In genomic region chrX:136425996-136426395, GRCh38 we compare ENCODE assay signal across 1 cellular context.
TF ChIP-seq lines count a peak whose summit lies in the region.

No MANE protein-coding gene starts in this region.

TF ChIP-seq in GM23338, 12 proteins besides CTCF, POLR2A, EP300 and RAD21 (continued from another document):
- TF ChIP-seq ZNF462 (CRISPR knock-in tag; IDR thresholded peaks at IDR 0.05) (no peak), EZH2phosphoT487 (IDR thresholded peaks at IDR 0.05; ENCODE audit: unreplicated experiment) (no peak), NANOG (IDR thresholded peaks at IDR 0.05; ENCODE audit: borderline replicate concordance) (no peak), JUNB (IDR thresholded peaks at IDR 0.05; ENCODE audit: unreplicated experiment) (no peak), REST (IDR thresholded peaks at IDR 0.05; ENCODE audit: unreplicated experiment) (no peak), ETS1 (IDR thresholded peaks at IDR 0.05) (no peak), POLR2AphosphoS5 (IDR thresholded peaks at IDR 0.05; ENCODE audit: low read depth) (no peak), ZNF114 (CRISPR knock-in tag; IDR thresholded peaks at IDR 0.05) (no peak), EZH2 (IDR thresholded peaks at IDR 0.05; ENCODE audit: low read depth, unreplicated experiment) (no peak)
TF ChIP-seq in GM23338: peak in this region for 0.
